ENCODE assay signal across 11 cellular contexts in genomic region chr15:77036537-77037474, GRCh38. TPM values are rescaled to one million over a fixed set of nuclear protein-coding genes. Genes with fewer than 3 reads are reported as not detected.
A peak's percentile ranks its signal among the peaks of the same experiment; 100 is the strongest.
DNase-seq lines count a peak whose midpoint lies in the region; ATAC-seq, FAIRE-seq and TF ChIP-seq lines count a peak whose summit lies in the region.
"Had no signal": no experiment of that assay in that cellular context is flagged by ENCODE, and none has a peak within 500 bp of the region (broad histone marks: within the 10 kb centered on the region; RNA-seq: fewer than 3 reads in every experiment).

No MANE protein-coding gene starts in this region.

- DNase-seq in activated T-cell treated with anti-CD3 and anti-CD28 coated beads, Interleukin-2, amount 50 U/mL, for 24 hours, result peak; percentile 28
- no peak for DNase-seq in activated T-cell treated with anti-CD3 and anti-CD28 coated beads for 4 hours
- DNase-seq in activated CD8-positive, alpha-beta T cell treated with anti-CD3 and anti-CD28 coated beads, Interleukin-2, amount 10 ng/mL, durations not matched to agents 7 days and 5 days, result peak; percentile 18
- DNase-seq in left colon, result peak; percentile 17 to 20
- no peak for DNase-seq in stimulated activated naive B cell treated with anti-CD40 and anti-IgM and Interleukin-4, amounts not matched to agents 10 μg/mL and 1 μg/mL and 100 μg/mL, for 72 hours
- DNase-seq in RCC 7860 (ENCODE audit: low spot score), result no peak
- no peak for DNase-seq in NCI-H2107 (lab: John Stamatoyannopoulos, UW)
- no peak for DNase-seq in esophagus muscularis mucosa (ENCODE audit: extremely low spot score)
- DNase-seq: hypothalamus, NCI-H2171 treated with DMSO at 0.1 percent for 48 hours had no signal

- peaks cover 0 to 33% (median 12%) of the 10 kb centered on the region in 4 donors for H3K36me3 ChIP-seq in esophagus muscularis mucosa

- peaks cover 90% of the 10 kb centered on the region for H3K36me3 Mint-ChIP-seq in activated T-cell treated with anti-CD3 and anti-CD28 coated beads, Interleukin-2, amount 50 U/mL, for 24 hours (ENCODE audit: low read depth)
- peaks cover 79% of the 10 kb centered on the region for H3K36me3 Mint-ChIP-seq in activated CD8-positive, alpha-beta T cell treated with anti-CD3 and anti-CD28 coated beads, Interleukin-2, amount 10 ng/mL, durations not matched to agents 7 days and 5 days (ENCODE audit: low read depth)
- H3K36me3 Mint-ChIP-seq in stimulated activated naive B cell treated with anti-CD40 and anti-IgM and Interleukin-4, amounts not matched to agents 10 μg/mL and 1 μg/mL and 100 μg/mL, for 72 hours, result peaks cover 32 to 54% of the 10 kb centered on the region in 2 donors

- intact Hi-C loops in left colon (cut with DNase I, micrococcal nuclease), result loop anchor here in 1 of 2 donors (10.0 kb wide), 1 partner anchor 68 kb away; no protein-coding TSS in a partner anchor
- intact Hi-C loops in esophagus muscularis mucosa (cut with DNase I), result no loop called here

- POLR2A ChIA-PET in activated CD8-positive, alpha-beta T cell treated with anti-CD3 and anti-CD28 coated beads, Interleukin-2, amount 10 ng/mL, durations not matched to agents 7 days and 5 days (lab: Charles Lee), result no interaction called here

- WGBS in esophagus muscularis mucosa, result 88% methylated on average over 10 of the region's 23 CpGs

- CTCF ChIA-PET in activated CD8-positive, alpha-beta T cell treated with anti-CD3 and anti-CD28 coated beads, Interleukin-2, amount 10 ng/mL, durations not matched to agents 7 days and 5 days (lab: Charles Lee), result interaction anchor here (1.3 kb wide), 1 partner anchor 42 kb away, joined by 3 read pairs; the partner anchor contains the start of gene PSTPIP1

- H3K27me3 ChIP-seq in esophagus muscularis mucosa, result peaks cover 0 to 1% (median 0%) of the 10 kb centered on the region in 4 donors
- H3K27me3 ChIP-seq: SJSA1 had no signal

- H3K4me3 ChIP-seq in esophagus muscularis mucosa, result no peak overlapping the region
- H3K4me3 ChIP-seq: SJSA1 had no signal

- H3K27me3 Mint-ChIP-seq in activated T-cell treated with anti-CD3 and anti-CD28 coated beads, Interleukin-2, amount 50 U/mL, for 24 hours, result no peaks in the 10 kb centered on the region
- no peaks in the 10 kb centered on the region for H3K27me3 Mint-ChIP-seq in activated CD8-positive, alpha-beta T cell treated with anti-CD3 and anti-CD28 coated beads, Interleukin-2, amount 10 ng/mL, durations not matched to agents 7 days and 5 days (ENCODE audit: low read depth)
- H3K27me3 Mint-ChIP-seq in stimulated activated naive B cell treated with anti-CD40 and anti-IgM and Interleukin-4, amounts not matched to agents 10 μg/mL and 1 μg/mL and 100 μg/mL, for 72 hours, result no peaks in the 10 kb centered on the region

- no peak overlapping the region for H3K27ac ChIP-seq in esophagus muscularis mucosa (replicated peaks in 1 of 4)
- H3K27ac ChIP-seq: SJSA1 had no signal

- TF ChIP-seq EP300 in esophagus muscularis mucosa (IDR thresholded peaks at IDR 0.05), result no peak

- no peak for TF ChIP-seq CTCF in esophagus muscularis mucosa (IDR thresholded peaks at IDR 0.05)

- H3K4me3 Mint-ChIP-seq in activated T-cell treated with anti-CD3 and anti-CD28 coated beads, Interleukin-2, amount 50 U/mL, for 24 hours, result no peak overlapping the region
- H3K4me3 Mint-ChIP-seq in activated CD8-positive, alpha-beta T cell treated with anti-CD3 and anti-CD28 coated beads, Interleukin-2, amount 10 ng/mL, durations not matched to agents 7 days and 5 days, result peak overlapping the region; percentile 45
- peak overlapping the region; percentile 8 to 66 for H3K4me3 Mint-ChIP-seq in stimulated activated naive B cell treated with anti-CD40 and anti-IgM and Interleukin-4, amounts not matched to agents 10 μg/mL and 1 μg/mL and 100 μg/mL, for 72 hours

- H3K4me1 ChIP-seq in esophagus muscularis mucosa, result peaks cover 0 to 13% (median 0%) of the 10 kb centered on the region in 4 donors
- H3K4me1 ChIP-seq: SJSA1 had no signal

- FAIRE-seq in RCC 7860 (lab: Jason Lieb, UNC), result no peak

- H3K9me3 ChIP-seq in esophagus muscularis mucosa, result no peaks in the 10 kb centered on the region
- H3K9me3 ChIP-seq: SJSA1 had no signal

- H3K9me3 Mint-ChIP-seq in activated T-cell treated with anti-CD3 and anti-CD28 coated beads, Interleukin-2, amount 50 U/mL, for 24 hours, result peaks cover 8% of the 10 kb centered on the region
- H3K9me3 Mint-ChIP-seq in activated CD8-positive, alpha-beta T cell treated with anti-CD3 and anti-CD28 coated beads, Interleukin-2, amount 10 ng/mL, durations not matched to agents 7 days and 5 days (ENCODE audit: insufficient read depth), result peaks cover 7% of the 10 kb centered on the region
- peaks cover 2 to 4% of the 10 kb centered on the region in 2 donors for H3K9me3 Mint-ChIP-seq in stimulated activated naive B cell treated with anti-CD40 and anti-IgM and Interleukin-4, amounts not matched to agents 10 μg/mL and 1 μg/mL and 100 μg/mL, for 72 hours

- peaks cover 11% of the 10 kb centered on the region for H3K4me1 Mint-ChIP-seq in activated T-cell treated with anti-CD3 and anti-CD28 coated beads, Interleukin-2, amount 50 U/mL, for 24 hours (ENCODE audit: low read depth)
- peaks cover under 1% of the 10 kb centered on the region for H3K4me1 Mint-ChIP-seq in activated CD8-positive, alpha-beta T cell treated with anti-CD3 and anti-CD28 coated beads, Interleukin-2, amount 10 ng/mL, durations not matched to agents 7 days and 5 days (ENCODE audit: low read depth)
- peaks cover 26 to 43% of the 10 kb centered on the region in 2 donors for H3K4me1 Mint-ChIP-seq in stimulated activated naive B cell treated with anti-CD40 and anti-IgM and Interleukin-4, amounts not matched to agents 10 μg/mL and 1 μg/mL and 100 μg/mL, for 72 hours

- no peak for ATAC-seq in activated CD8-positive, alpha-beta T cell treated with anti-CD3 and anti-CD28 coated beads, Interleukin-2, amount 10 ng/mL, durations not matched to agents 7 days and 5 days
- no peak for ATAC-seq in left colon
- ATAC-seq in stimulated activated naive B cell treated with anti-CD40 and anti-IgM and Interleukin-4, amounts not matched to agents 10 μg/mL and 1 μg/mL and 100 μg/mL, for 72 hours (replicated peaks), result no peak

- no peak for TF ChIP-seq POLR2A in esophagus muscularis mucosa (IDR thresholded peaks at IDR 0.05; ENCODE audit: low read depth)

- H3K27ac Mint-ChIP-seq in activated T-cell treated with anti-CD3 and anti-CD28 coated beads, Interleukin-2, amount 50 U/mL, for 24 hours, result peak overlapping the region; percentile 85
- H3K27ac Mint-ChIP-seq in activated CD8-positive, alpha-beta T cell treated with anti-CD3 and anti-CD28 coated beads, Interleukin-2, amount 10 ng/mL, durations not matched to agents 7 days and 5 days, result peak overlapping the region; percentile 80
- H3K27ac Mint-ChIP-seq in stimulated activated naive B cell treated with anti-CD40 and anti-IgM and Interleukin-4, amounts not matched to agents 10 μg/mL and 1 μg/mL and 100 μg/mL, for 72 hours, result peak overlapping the region; percentile 95

RNA-seq across cellular contexts. Expression of gene TSPAN3, which starts 34.1 kb away (rescaled TPM):
- 10 to 100 TPM; 17.4 to 18.4 TPM for total RNA-seq in activated CD8-positive, alpha-beta T cell treated with anti-CD3 and anti-CD28 coated beads, Interleukin-2, amount 10 ng/mL, durations not matched to agents 7 days and 5 days
- 100 to 1,000 TPM; 708 to 954 TPM for total RNA-seq in left colon
- 100 to 1,000 TPM in 3 of 4 donors, 10 to 100 TPM in 1; 92.2 to 165 (median 131) TPM for total RNA-seq in esophagus muscularis mucosa

RNA-seq across cellular contexts. Expression of gene PSTPIP1, which starts 41.9 kb away (rescaled TPM):
- total RNA-seq in activated CD8-positive, alpha-beta T cell treated with anti-CD3 and anti-CD28 coated beads, Interleukin-2, amount 10 ng/mL, durations not matched to agents 7 days and 5 days, result 100 to 1,000 TPM; 208 to 212 TPM
- total RNA-seq in left colon, result 1 to 10 TPM; 1.6 to 7.2 TPM
- total RNA-seq in esophagus muscularis mucosa, result 10 to 100 TPM in 1 of 4 donors, 1 to 10 TPM in 3; 7.7 to 11.8 (median 8.1) TPM
- total RNA-seq: SJSA1 had no signal

Comparison
In these comparisons a context has a peak if more than half of its experiments do, and no peak if none do; other contexts are left out.
1. DNase-seq: peak in activated T-cell treated with anti-CD3 and anti-CD28 coated beads, Interleukin-2, amount 50 U/mL, for 24 hours (single experiment), activated CD8-positive, alpha-beta T cell treated with anti-CD3 and anti-CD28 coated beads, Interleukin-2, amount 10 ng/mL, durations not matched to agents 7 days and 5 days (single experiment) and left colon (2 of 2); none in activated T-cell treated with anti-CD3 and anti-CD28 coated beads for 4 hours (single experiment), stimulated activated naive B cell treated with anti-CD40 and anti-IgM and Interleukin-4, amounts not matched to agents 10 μg/mL and 1 μg/mL and 100 μg/mL, for 72 hours (single experiment), RCC 7860 (single experiment), NCI-H2107 (single experiment) and esophagus muscularis mucosa (single experiment).
2. RNA of gene TSPAN3, which starts 34.1 kb away (total RNA-seq): 708 to 954 TPM in left colon and 92.2 to 165 TPM in esophagus muscularis mucosa; 17.4 to 18.4 TPM in activated CD8-positive, alpha-beta T cell treated with anti-CD3 and anti-CD28 coated beads, Interleukin-2, amount 10 ng/mL, durations not matched to agents 7 days and 5 days; every median in the first group is over 4 times any median in the second.
3. RNA of gene PSTPIP1, which starts 41.9 kb away (total RNA-seq): 208 to 212 TPM in activated CD8-positive, alpha-beta T cell treated with anti-CD3 and anti-CD28 coated beads, Interleukin-2, amount 10 ng/mL, durations not matched to agents 7 days and 5 days; 7.7 to 11.8 TPM in esophagus muscularis mucosa and 1.6 to 7.2 TPM in left colon; every median in the first group is over 10 times any median in the second.
4. Peak in every context shown above with its lines, with median percentiles within 50 percentile points of each other: H3K27ac Mint-ChIP-seq.